ENCODE assay signal across 8 cellular contexts in the genomic region with DNA sequence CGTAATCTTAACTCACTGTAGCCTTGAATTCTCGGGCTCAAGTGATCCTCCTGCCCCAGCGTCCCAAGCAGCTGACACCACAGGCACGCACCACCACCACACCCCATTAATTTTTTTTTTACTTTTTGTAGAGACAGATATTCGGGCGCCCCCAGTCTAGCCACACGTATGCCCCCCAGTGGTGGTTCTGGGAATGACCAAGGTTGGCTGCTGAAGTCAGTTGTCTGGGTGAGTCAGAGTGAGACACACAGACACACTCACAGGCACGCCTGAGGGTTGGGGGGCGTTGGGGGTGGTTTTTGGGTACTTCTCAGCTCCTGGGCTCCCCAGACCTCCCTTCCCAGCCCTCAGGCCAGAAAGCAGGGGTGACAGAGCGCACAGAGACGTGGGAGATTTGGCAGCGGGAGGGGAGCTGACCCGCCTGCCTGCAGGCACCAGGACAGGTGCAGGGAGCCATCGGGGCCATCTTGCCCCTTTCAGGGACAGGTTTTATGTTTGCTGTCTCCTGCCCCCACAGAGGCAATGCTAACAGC. TPM values are rescaled to one million over a fixed set of nuclear protein-coding genes. Genes with fewer than 3 reads are reported as not detected.
DNase-seq lines count a peak whose midpoint lies in the region; ATAC-seq and TF ChIP-seq lines count a peak whose summit lies in the region.

No MANE protein-coding gene starts in this region.

- TF ChIP-seq CTCF in GM06990 (IDR thresholded peaks at IDR 0.05; ENCODE audit: insufficient read depth, low read length, poor library complexity, severe bottlenecking) (peak; percentile 91), epithelial cell of esophagus (IDR thresholded peaks at IDR 0.05; ENCODE audit: insufficient read depth, low read depth, low read length, missing control alignments) (peak; percentile 82)

- H3K4me3 ChIP-seq in GM06990 (replicated peaks; ENCODE audit: low read depth, low read length) (no peak overlapping the region; the same call in 1 of the 2 replicates), epithelial cell of esophagus (ENCODE audit: low read length) (no peak overlapping the region)

- peak; percentile 52 for ATAC-seq in HG03439 (IDR thresholded peaks at IDR 0.05; ENCODE audit: unreplicated experiment)
- ATAC-seq in naive thymus-derived CD8-positive, alpha-beta T cell: peak; percentile 64 to 69
- ATAC-seq in stimulated activated memory B cell treated with anti-CD40 and anti-IgM and Interleukin-4, amounts not matched to agents 10 μg/mL and 1 μg/mL and 100 μg/mL, for 72 hours: peak; percentile 83
- no peak for ATAC-seq in HG02852 (IDR thresholded peaks at IDR 0.05; ENCODE audit: unreplicated experiment)

- peak overlapping the region in 3 of 10 donors; percentile 54 to 82 (median 69) for H3K27ac Mint-ChIP-seq in naive thymus-derived CD8-positive, alpha-beta T cell
- no peak overlapping the region for H3K27ac Mint-ChIP-seq in stimulated activated memory B cell treated with anti-CD40 and anti-IgM and Interleukin-4, amounts not matched to agents 10 μg/mL and 1 μg/mL and 100 μg/mL, for 72 hours

- peaks cover 0 to 18% (median 5%) of the 10 kb centered on the region in 3 donors for H3K36me3 Mint-ChIP-seq in naive thymus-derived CD8-positive, alpha-beta T cell
- peaks cover 15% of the 10 kb centered on the region for H3K36me3 Mint-ChIP-seq in stimulated activated memory B cell treated with anti-CD40 and anti-IgM and Interleukin-4, amounts not matched to agents 10 μg/mL and 1 μg/mL and 100 μg/mL, for 72 hours

- POLR2A ChIA-PET in naive thymus-derived CD8-positive, alpha-beta T cell (lab: Charles Lee): interaction anchor here (1.0 to 1.4 kb wide), 4 partner anchors 8 to 105 kb away, joined by 3 to 4 read pairs (median 4); partner anchors contain the start of gene PNPLA7

- no peaks in the 10 kb centered on the region for H3K27me3 ChIP-seq in GM06990 (replicated peaks; ENCODE audit: control insufficient read depth, insufficient read depth, low read length)

- peaks cover 10 to 36% (median 26%) of the 10 kb centered on the region in 4 donors for H3K4me1 Mint-ChIP-seq in naive thymus-derived CD8-positive, alpha-beta T cell
- peaks cover 21% of the 10 kb centered on the region for H3K4me1 Mint-ChIP-seq in stimulated activated memory B cell treated with anti-CD40 and anti-IgM and Interleukin-4, amounts not matched to agents 10 μg/mL and 1 μg/mL and 100 μg/mL, for 72 hours

- H3K36me3 ChIP-seq in GM06990 (ENCODE audit: control insufficient read depth, insufficient read depth, low read length): no peaks in the 10 kb centered on the region; the same call in 1 of the 2 replicates

- peaks cover 0 to 3% (median 0%) of the 10 kb centered on the region in 9 donors for H3K9me3 Mint-ChIP-seq in naive thymus-derived CD8-positive, alpha-beta T cell
- H3K9me3 Mint-ChIP-seq in stimulated activated memory B cell treated with anti-CD40 and anti-IgM and Interleukin-4, amounts not matched to agents 10 μg/mL and 1 μg/mL and 100 μg/mL, for 72 hours: no peaks in the 10 kb centered on the region

- H3K4me3 Mint-ChIP-seq in naive thymus-derived CD8-positive, alpha-beta T cell: peak overlapping the region in 3 of 10 donors; percentile 0 to 48 (median 9)
- H3K4me3 Mint-ChIP-seq in stimulated activated memory B cell treated with anti-CD40 and anti-IgM and Interleukin-4, amounts not matched to agents 10 μg/mL and 1 μg/mL and 100 μg/mL, for 72 hours: no peak overlapping the region

- peaks cover 4 to 26% (median 10%) of the 10 kb centered on the region in 5 donors for H3K27me3 Mint-ChIP-seq in naive thymus-derived CD8-positive, alpha-beta T cell
- H3K27me3 Mint-ChIP-seq in stimulated activated memory B cell treated with anti-CD40 and anti-IgM and Interleukin-4, amounts not matched to agents 10 μg/mL and 1 μg/mL and 100 μg/mL, for 72 hours: peaks cover 47% of the 10 kb centered on the region

- DNase-seq in GM06990 (ENCODE audit: extremely low read depth, insufficient read length) (peak; percentile 76), NOMO-1 treated with dmso at 0.1 percent for 144 hours (lab: John Stamatoyannopoulos, UW; ENCODE audit: unreplicated experiment) (peak; percentile 69), epithelial cell of esophagus (ENCODE audit: low read depth) (peak; percentile 85)
- peak; percentile 55 for DNase-seq in activated CD8-positive, alpha-beta memory T cell treated with anti-CD3 and anti-CD28 coated beads, Interleukin-2, amount 50 U/mL, for 1 hour (ENCODE audit: extremely low read depth)
- DNase-seq in naive thymus-derived CD8-positive, alpha-beta T cell: peak; percentile 65 to 88 (median 77)

RNA-seq across cellular contexts. Expression of gene ENTPD8, which starts 4.2 kb away (rescaled TPM):
- total RNA-seq in naive thymus-derived CD8-positive, alpha-beta T cell: not detected
- polyA plus RNA-seq in naive thymus-derived CD8-positive, alpha-beta T cell: not detected

RNA-seq across cellular contexts. Expression of gene NSMF, which starts 13.8 kb away (rescaled TPM):
- total RNA-seq in naive thymus-derived CD8-positive, alpha-beta T cell: 10 to 100 TPM; 19.1 to 19.3 TPM
- polyA plus RNA-seq in naive thymus-derived CD8-positive, alpha-beta T cell: 10 to 100 TPM in 1 of 3 donors, 1 to 10 TPM in 2; 7.7 to 14.7 (median 8.2) TPM

RNA-seq across cellular contexts. Expression of gene NOXA1, which starts 22.1 kb away (rescaled TPM):
- 1 to 10 TPM; 4.1 to 4.5 TPM for total RNA-seq in naive thymus-derived CD8-positive, alpha-beta T cell
- 1 to 10 TPM in 2 of 3 donors, under 1 TPM in 1; 0.75 to 1.1 (median 1.1) TPM for polyA plus RNA-seq in naive thymus-derived CD8-positive, alpha-beta T cell

RNA-seq across cellular contexts. Expression of gene EXD3, which starts 22.4 kb away (rescaled TPM):
- 10 to 100 TPM; 26.4 to 28.3 TPM for total RNA-seq in naive thymus-derived CD8-positive, alpha-beta T cell
- polyA plus RNA-seq in naive thymus-derived CD8-positive, alpha-beta T cell: 1 to 10 TPM; 2.6 to 4.3 (median 3.9) TPM
